In genomic region chr12:111034911-111035577, GRCh38 we compare ENCODE assay signal across 1 cellular context.
A peak's percentile ranks its signal among the peaks of the same experiment; 100 is the strongest.
TF ChIP-seq lines count a peak whose summit lies in the region.

No MANE protein-coding gene starts in this region.

TF ChIP-seq in H1, 55 proteins besides CTCF, POLR2A, EP300 and RAD21 (continued from another document):
- no peak for TF ChIP-seq CHD7 (IDR thresholded peaks at IDR 0.05; ENCODE audit: insufficient replicate concordance, low read length)
- no peak for TF ChIP-seq PHF8 (conservative IDR thresholded peaks at IDR 0.05; ENCODE audit: low read depth, low read length)
- TF ChIP-seq TEAD4 (IDR thresholded peaks at IDR 0.05; ENCODE audit: low read depth, low read length): no peak
- no peak for TF ChIP-seq POU5F1 (IDR thresholded peaks at IDR 0.05; ENCODE audit: low read depth, low read length)
- no peak for TF ChIP-seq TAF7 (optimal IDR thresholded peaks at IDR 0.05; ENCODE audit: borderline replicate concordance, low read depth, low read length)
- no peak for TF ChIP-seq ATF3 (IDR thresholded peaks at IDR 0.05; ENCODE audit: insufficient read depth, low read depth, low read length)
- TF ChIP-seq FOSL1 (IDR thresholded peaks at IDR 0.05; ENCODE audit: insufficient read depth, low read depth, low read length): no peak
- no peak for TF ChIP-seq CEBPB (IDR thresholded peaks at IDR 0.05; ENCODE audit: low read depth, low read length)
- TF ChIP-seq SIX5 (IDR thresholded peaks at IDR 0.05; ENCODE audit: low read depth, low read length): no peak
- no peak for TF ChIP-seq KDM1A (IDR thresholded peaks at IDR 0.05; ENCODE audit: borderline replicate concordance, low read length)
- TF ChIP-seq NRF1 (IDR thresholded peaks at IDR 0.05; ENCODE audit: low read depth, low read length): no peak
- no peak for TF ChIP-seq JUND (IDR thresholded peaks at IDR 0.05; ENCODE audit: low read length)
- TF ChIP-seq RXRA (IDR thresholded peaks at IDR 0.05; ENCODE audit: insufficient read depth, low read depth, low read length): no peak
- TF ChIP-seq SUZ12 (IDR thresholded peaks at IDR 0.05; ENCODE audit: low read length): no peak
- peak; percentile 19 for TF ChIP-seq ASH2L (IDR thresholded peaks at IDR 0.05; ENCODE audit: low read length)
- TF ChIP-seq TBP (IDR thresholded peaks at IDR 0.05; ENCODE audit: low read depth, low read length): 0 out of 2 replicates have a peak, but pooled peaks have one; percentile 16
- no peak for TF ChIP-seq BRCA1 (IDR thresholded peaks at IDR 0.05; ENCODE audit: low read depth, low read length)
- TF ChIP-seq SP2 (IDR thresholded peaks at IDR 0.05; ENCODE audit: low read length): no peak
- TF ChIP-seq HDAC2 (IDR thresholded peaks at IDR 0.05; ENCODE audit: borderline replicate concordance in 1 of 2, low read depth in 2 of 2, low read length in 2 of 2): no peak
- no peak for TF ChIP-seq ZNF274 (IDR thresholded peaks at IDR 0.05; ENCODE audit: borderline replicate concordance, extremely low read depth, low read length)
- no peak for TF ChIP-seq TCF12 (IDR thresholded peaks at IDR 0.05; ENCODE audit: low read depth, low read length)
- no peak for TF ChIP-seq MAFK (IDR thresholded peaks at IDR 0.05; ENCODE audit: low read depth, low read length)
- TF ChIP-seq BACH1 (IDR thresholded peaks at IDR 0.05; ENCODE audit: low read length): no peak
- TF ChIP-seq SAP30 (IDR thresholded peaks at IDR 0.05; ENCODE audit: insufficient read depth, insufficient replicate concordance, low read length): no peak
